ENCODE assay signal across 24 cellular contexts in the genomic region with DNA sequence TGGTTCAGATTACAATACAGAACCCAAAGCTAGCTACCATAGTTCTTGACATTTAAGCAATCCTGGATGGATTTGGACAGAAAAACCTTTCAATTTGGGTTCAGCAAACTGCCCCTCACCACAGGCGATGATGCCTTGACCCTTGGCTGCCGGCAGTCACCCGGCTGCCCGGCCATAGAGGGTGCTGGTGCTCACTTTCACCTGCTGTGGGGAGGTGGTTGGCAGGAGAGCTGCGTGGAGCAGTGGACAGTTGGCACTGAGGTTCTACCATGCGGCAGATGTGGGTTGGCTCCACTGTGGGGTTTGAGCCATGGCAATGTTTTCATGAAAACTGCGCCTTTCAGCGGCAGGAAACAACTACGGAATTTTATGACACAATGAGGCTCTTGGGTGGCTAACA.
"Had no signal": no experiment of that assay in that cellular context is flagged by ENCODE, and none has a peak within 500 bp of the region (broad histone marks: within the 10 kb centered on the region; RNA-seq: fewer than 3 reads in every experiment).

No MANE protein-coding gene starts in this region.

- H3K36me3 ChIP-seq: MG63, Peyer's patch, SJSA1 had no signal

- H2AFZ ChIP-seq: PC-9 had no signal

- DNase-seq: MG63; NCI-H1048; NCI-H1105 treated with DMSO at 0.1 percent for 48 hours; NCI-H1417 treated with DMSO at 0.1 percent for 48 hours; NCI-H146; NCI-H1694 treated with DMSO at 0.1 percent for 48 hours; NCI-H2029; NCI-H2081 treated with DMSO at 0.1 percent for 48 hours; NCI-H2171; NCI-H226; NCI-H446; NCI-H510A; NCI-H524 treated with DMSO at 0.1 percent for 48 hours; NCI-H774; NK-92 treated with Interleukin-12 subunit alpha and Interleukin-12 subunit beta, amount 100 ng/mL, for 24 hours; OCI-M1; PC-9; Peyer's patch; Right ventricle myocardium superior; SIG-M5 had no signal

- H3K4me1 ChIP-seq: Peyer's patch had no signal

- H3K4me3 ChIP-seq: K562, MG63, PC-9, Peyer's patch, SJSA1 had no signal

- H3K4me2 ChIP-seq: PC-9 had no signal

- H3K27ac ChIP-seq: HL-60, PC-9, Peyer's patch, SJSA1, SK-N-MC had no signal

- H3K27me3 ChIP-seq: MG63, Peyer's patch, SJSA1 had no signal

- H3K9me3 ChIP-seq: MG63, Peyer's patch, SJSA1 had no signal
